Comparison of ENCODE assay signal across 1 cellular context in the genomic region with DNA sequence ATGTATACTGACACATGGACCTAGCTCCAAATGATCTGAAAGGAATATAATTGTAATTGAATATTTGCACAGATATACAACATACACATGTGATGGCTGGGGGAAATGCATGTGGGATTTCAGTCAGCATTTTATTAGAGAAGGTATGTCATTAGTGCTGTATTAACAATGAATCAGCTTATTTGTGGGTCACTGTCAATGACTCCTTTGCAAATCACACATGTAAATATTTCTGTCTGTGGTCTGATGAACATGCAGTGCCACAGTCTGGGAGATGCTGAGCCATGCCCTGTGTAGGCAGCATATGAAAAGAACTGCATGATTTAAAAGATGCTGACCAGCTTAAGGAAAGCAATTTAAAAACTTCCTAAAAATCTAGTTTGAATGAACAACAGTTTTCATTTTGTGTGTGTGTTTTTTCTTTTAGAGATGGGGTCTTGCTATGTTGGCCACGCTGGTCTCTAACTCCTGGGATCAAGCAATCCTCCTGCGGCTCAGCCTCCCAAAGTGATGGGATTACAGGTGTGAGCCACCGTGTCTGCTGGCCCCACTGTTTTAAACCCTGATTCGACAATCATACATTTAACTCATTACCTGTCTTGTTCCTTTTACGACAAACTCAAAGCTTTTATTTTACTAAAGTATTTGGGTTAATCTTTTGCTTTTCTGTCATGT.
TF ChIP-seq lines count a peak whose summit lies in the region.

No MANE protein-coding gene starts in this region.

TF ChIP-seq in K562, 482 proteins besides CTCF, POLR2A, EP300 and RAD21:
- TF ChIP-seq, protein P1, sequence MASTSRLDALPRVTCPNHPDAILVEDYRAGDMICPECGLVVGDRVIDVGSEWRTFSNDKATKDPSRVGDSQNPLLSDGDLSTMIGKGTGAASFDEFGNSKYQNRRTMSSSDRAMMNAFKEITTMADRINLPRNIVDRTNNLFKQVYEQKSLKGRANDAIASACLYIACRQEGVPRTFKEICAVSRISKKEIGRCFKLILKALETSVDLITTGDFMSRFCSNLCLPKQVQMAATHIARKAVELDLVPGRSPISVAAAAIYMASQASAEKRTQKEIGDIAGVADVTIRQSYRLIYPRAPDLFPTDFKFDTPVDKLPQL (IDR thresholded peaks at IDR 0.05; ENCODE audit: extremely low read depth, insufficient read length) = no peak
- TF ChIP-seq SMARCE1 (IDR thresholded peaks at IDR 0.05) (no peak), NFE2 (IDR thresholded peaks at IDR 0.05; ENCODE audit: low read depth) (0 out of 2 replicates have a peak, but pooled peaks have one; percentile 20), RBM25 (IDR thresholded peaks at IDR 0.05; ENCODE audit: low read depth, low read length, severe bottlenecking) (peak; percentile 65), XRCC4 (IDR thresholded peaks at IDR 0.05; ENCODE audit: extremely low read depth, insufficient read depth, insufficient read length) (no peak), ZNF121 (CRISPR knock-in tag; conservative IDR thresholded peaks at IDR 0.05) (peak; percentile 93), MCM5 (IDR thresholded peaks at IDR 0.05; ENCODE audit: low read depth) (no peak), ZNF316 (IDR thresholded peaks at IDR 0.05) (peak; percentile 76), MAFG (tag; conservative IDR thresholded peaks at IDR 0.05) (0 out of 2 replicates have a peak, but pooled peaks have one; percentile 20)
- TF ChIP-seq, protein P2, sequence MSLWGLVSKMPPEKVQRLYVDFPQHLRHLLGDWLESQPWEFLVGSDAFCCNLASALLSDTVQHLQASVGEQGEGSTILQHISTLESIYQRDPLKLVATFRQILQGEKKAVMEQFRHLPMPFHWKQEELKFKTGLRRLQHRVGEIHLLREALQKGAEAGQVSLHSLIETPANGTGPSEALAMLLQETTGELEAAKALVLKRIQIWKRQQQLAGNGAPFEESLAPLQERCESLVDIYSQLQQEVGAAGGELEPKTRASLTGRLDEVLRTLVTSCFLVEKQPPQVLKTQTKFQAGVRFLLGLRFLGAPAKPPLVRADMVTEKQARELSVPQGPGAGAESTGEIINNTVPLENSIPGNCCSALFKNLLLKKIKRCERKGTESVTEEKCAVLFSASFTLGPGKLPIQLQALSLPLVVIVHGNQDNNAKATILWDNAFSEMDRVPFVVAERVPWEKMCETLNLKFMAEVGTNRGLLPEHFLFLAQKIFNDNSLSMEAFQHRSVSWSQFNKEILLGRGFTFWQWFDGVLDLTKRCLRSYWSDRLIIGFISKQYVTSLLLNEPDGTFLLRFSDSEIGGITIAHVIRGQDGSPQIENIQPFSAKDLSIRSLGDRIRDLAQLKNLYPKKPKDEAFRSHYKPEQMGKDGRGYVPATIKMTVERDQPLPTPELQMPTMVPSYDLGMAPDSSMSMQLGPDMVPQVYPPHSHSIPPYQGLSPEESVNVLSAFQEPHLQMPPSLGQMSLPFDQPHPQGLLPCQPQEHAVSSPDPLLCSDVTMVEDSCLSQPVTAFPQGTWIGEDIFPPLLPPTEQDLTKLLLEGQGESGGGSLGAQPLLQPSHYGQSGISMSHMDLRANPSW (CRISPR knock-in tag; IDR thresholded peaks at IDR 0.05) = no peak
- TF ChIP-seq, protein P3, sequence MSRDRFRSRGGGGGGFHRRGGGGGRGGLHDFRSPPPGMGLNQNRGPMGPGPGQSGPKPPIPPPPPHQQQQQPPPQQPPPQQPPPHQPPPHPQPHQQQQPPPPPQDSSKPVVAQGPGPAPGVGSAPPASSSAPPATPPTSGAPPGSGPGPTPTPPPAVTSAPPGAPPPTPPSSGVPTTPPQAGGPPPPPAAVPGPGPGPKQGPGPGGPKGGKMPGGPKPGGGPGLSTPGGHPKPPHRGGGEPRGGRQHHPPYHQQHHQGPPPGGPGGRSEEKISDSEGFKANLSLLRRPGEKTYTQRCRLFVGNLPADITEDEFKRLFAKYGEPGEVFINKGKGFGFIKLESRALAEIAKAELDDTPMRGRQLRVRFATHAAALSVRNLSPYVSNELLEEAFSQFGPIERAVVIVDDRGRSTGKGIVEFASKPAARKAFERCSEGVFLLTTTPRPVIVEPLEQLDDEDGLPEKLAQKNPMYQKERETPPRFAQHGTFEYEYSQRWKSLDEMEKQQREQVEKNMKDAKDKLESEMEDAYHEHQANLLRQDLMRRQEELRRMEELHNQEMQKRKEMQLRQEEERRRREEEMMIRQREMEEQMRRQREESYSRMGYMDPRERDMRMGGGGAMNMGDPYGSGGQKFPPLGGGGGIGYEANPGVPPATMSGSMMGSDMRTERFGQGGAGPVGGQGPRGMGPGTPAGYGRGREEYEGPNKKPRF (IDR thresholded peaks at IDR 0.05; ENCODE audit: low read depth, low read length) = no peak
